In genomic region chrX:100768679-100769338, GRCh38 we compare ENCODE assay signal across 8 cellular contexts.
DNase-seq lines count a peak whose midpoint lies in the region; ATAC-seq lines count a peak whose summit lies in the region.

No MANE protein-coding gene starts in this region.

- DNase-seq in D341Med (ENCODE audit: low spot score) = peak; percentile 61
- peak; percentile 80 to 97 for DNase-seq in HAP-1 (ENCODE audit: low spot score in 2 of 2)
- peak; percentile 12 for DNase-seq in NCI-H2171 (lab: John Stamatoyannopoulos, UW)
- DNase-seq in activated CD4-positive, CD25-positive, alpha-beta regulatory T cell (lab: John Stamatoyannopoulos, UW) = peak; percentile 46 to 83 (median 60)
- DNase-seq in caudate nucleus (lab: John Stamatoyannopoulos, UW) = peak in 43 of 61 donors; percentile 0 to 71 (median 3)
- DNase-seq in kidney tubule cell (ENCODE audit: low spot score) = peak; percentile 74
- peak; percentile 72 to 86 for DNase-seq in stimulated activated CD4-positive, alpha-beta T cell treated with anti-CD3 and anti-CD28 coated beads, Interleukin-4, amount 100 ng/mL, for 48 hours (ENCODE audit: low read depth in 2 of 2)

- in situ Hi-C loops in HAP-1 (cut with MboI; ENCODE audit: low sequenced_read_pairs) = loop anchor here (5.0 to 25.0 kb wide), 2 partner anchors 82 to 257 kb away; no protein-coding TSS in a partner anchor

- no peak overlapping the region for H3K4me3 ChIP-seq in HAP-1

- H3K4me1 ChIP-seq in HAP-1 = no peaks in the 10 kb centered on the region

- H3K36me3 ChIP-seq in HAP-1 (replicated peaks) = no peaks in the 10 kb centered on the region

- peaks cover 31% of the 10 kb centered on the region for H3K27me3 ChIP-seq in HAP-1 (ENCODE audit: low read depth)

- no peak overlapping the region for H3K27ac ChIP-seq in caudate nucleus (ENCODE audit: low read depth, low read length)

- ATAC-seq in GM21737 (IDR thresholded peaks at IDR 0.05; ENCODE audit: unreplicated experiment) = no peak

- H3K9me3 ChIP-seq in HAP-1 = peaks cover 7% of the 10 kb centered on the region

Comparison
In these comparisons a context has a peak if more than half of its experiments do, and no peak if none do; other contexts are left out.
1. DNase-seq: peak in every context shown above with its lines; median percentile 88 in HAP-1; 79 in stimulated activated CD4-positive, alpha-beta T cell treated with anti-CD3 and anti-CD28 coated beads, Interleukin-4, amount 100 ng/mL, for 48 hours; 74 in kidney tubule cell; 61 in D341Med; 60 in activated CD4-positive, CD25-positive, alpha-beta regulatory T cell; 12 in NCI-H2171; 3 in caudate nucleus.